In the genomic region with DNA sequence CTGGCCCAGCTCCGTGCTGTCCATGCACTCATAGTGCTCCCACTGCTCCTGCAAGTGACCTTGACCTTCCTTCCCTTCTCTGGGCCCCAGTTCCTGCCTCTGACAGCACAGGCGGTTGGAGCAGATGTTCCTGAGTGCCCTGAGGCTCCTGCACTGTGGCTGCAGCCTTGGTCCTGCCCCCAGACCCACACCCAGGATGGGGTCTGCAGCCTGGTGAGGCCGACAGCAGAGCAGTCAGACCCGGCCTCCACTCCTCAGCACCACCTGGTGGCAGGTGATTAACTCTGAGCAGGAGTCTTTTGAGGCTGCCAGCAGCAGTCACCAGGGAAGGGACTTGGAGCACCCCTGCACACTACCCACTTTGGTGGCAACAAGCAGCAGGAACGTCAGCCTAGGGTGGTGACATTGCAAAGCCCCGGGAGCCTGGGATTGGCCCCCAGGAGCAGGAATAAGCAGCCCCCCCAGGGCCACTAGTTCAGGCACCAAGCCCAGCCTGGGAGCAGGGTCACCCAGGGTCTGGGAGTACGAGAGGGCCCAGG, we compare ENCODE assay signal across 8 cellular contexts.
DNase-seq lines count a peak whose midpoint lies in the region; ATAC-seq lines count a peak whose summit lies in the region.

No MANE protein-coding gene starts in this region.

- DNase-seq in DMS53 (lab: John Stamatoyannopoulos, UW) (peak; percentile 64), DMS53 treated with DMSO at 0.1 percent for 48 hours (lab: John Stamatoyannopoulos, UW; ENCODE audit: unreplicated experiment) (no peak), NCI-H1417 treated with DMSO at 0.1 percent for 48 hours (lab: John Stamatoyannopoulos, UW) (peak; percentile 18), germinal center (ENCODE audit: low spot score) (peak; percentile 48), sciatic nerve (ENCODE audit: low spot score) (peak; percentile 69), NOMO-1 treated with DMSO at 0.1 percent for 48 hours (lab: John Stamatoyannopoulos, UW; ENCODE audit: unreplicated experiment) (no peak), OCI-M2 (lab: John Stamatoyannopoulos, UW; ENCODE audit: unreplicated experiment) (no peak)
- peak; percentile 61 for DNase-seq in activated CD8-positive, alpha-beta T cell treated with anti-CD3 and anti-CD28 coated beads, Interleukin-2, amount 10 ng/mL, durations not matched to agents 7 days and 5 days

- no peaks in the 10 kb centered on the region for H3K9me3 Mint-ChIP-seq in activated CD8-positive, alpha-beta T cell treated with anti-CD3 and anti-CD28 coated beads, Interleukin-2, amount 10 ng/mL, durations not matched to agents 7 days and 5 days (ENCODE audit: insufficient read depth)

- ATAC-seq in activated CD8-positive, alpha-beta T cell treated with anti-CD3 and anti-CD28 coated beads, Interleukin-2, amount 10 ng/mL, durations not matched to agents 7 days and 5 days: peak; percentile 55
- peak; percentile 60 for ATAC-seq in sciatic nerve

- CTCF ChIA-PET in activated CD8-positive, alpha-beta T cell treated with anti-CD3 and anti-CD28 coated beads, Interleukin-2, amount 10 ng/mL, durations not matched to agents 7 days and 5 days (lab: Charles Lee): interaction anchor here (1.0 to 2.4 kb wide), 3 partner anchors 17 to 330 kb away, joined by 3 to 12 read pairs (median 8); no protein-coding TSS in a partner anchor

- POLR2A ChIA-PET in activated CD8-positive, alpha-beta T cell treated with anti-CD3 and anti-CD28 coated beads, Interleukin-2, amount 10 ng/mL, durations not matched to agents 7 days and 5 days (lab: Charles Lee): no interaction called here

- H3K27ac Mint-ChIP-seq in activated CD8-positive, alpha-beta T cell treated with anti-CD3 and anti-CD28 coated beads, Interleukin-2, amount 10 ng/mL, durations not matched to agents 7 days and 5 days: no peak overlapping the region

- H3K36me3 Mint-ChIP-seq in activated CD8-positive, alpha-beta T cell treated with anti-CD3 and anti-CD28 coated beads, Interleukin-2, amount 10 ng/mL, durations not matched to agents 7 days and 5 days (ENCODE audit: low read depth): no peaks in the 10 kb centered on the region

- intact Hi-C loops in sciatic nerve (cut with DNase I): loop anchor here (5.0 kb wide), 1 partner anchor 176 kb away; no protein-coding TSS in a partner anchor

- no peaks in the 10 kb centered on the region for H3K4me1 Mint-ChIP-seq in activated CD8-positive, alpha-beta T cell treated with anti-CD3 and anti-CD28 coated beads, Interleukin-2, amount 10 ng/mL, durations not matched to agents 7 days and 5 days (ENCODE audit: low read depth)

- H3K4me3 Mint-ChIP-seq in activated CD8-positive, alpha-beta T cell treated with anti-CD3 and anti-CD28 coated beads, Interleukin-2, amount 10 ng/mL, durations not matched to agents 7 days and 5 days: no peak overlapping the region

- H3K27me3 Mint-ChIP-seq in activated CD8-positive, alpha-beta T cell treated with anti-CD3 and anti-CD28 coated beads, Interleukin-2, amount 10 ng/mL, durations not matched to agents 7 days and 5 days (ENCODE audit: low read depth): peaks cover 44% of the 10 kb centered on the region

Comparison
In these comparisons a context has a peak if more than half of its experiments do, and no peak if none do; other contexts are left out.
1. DNase-seq: peak in DMS53 (single experiment), NCI-H1417 treated with DMSO at 0.1 percent for 48 hours (single experiment), activated CD8-positive, alpha-beta T cell treated with anti-CD3 and anti-CD28 coated beads, Interleukin-2, amount 10 ng/mL, durations not matched to agents 7 days and 5 days (single experiment), germinal center (single experiment) and sciatic nerve (single experiment); none in DMS53 treated with DMSO at 0.1 percent for 48 hours (single experiment), NOMO-1 treated with DMSO at 0.1 percent for 48 hours (single experiment) and OCI-M2 (single experiment).